24 cellular contexts compared by ENCODE assay signal in the genomic region with DNA sequence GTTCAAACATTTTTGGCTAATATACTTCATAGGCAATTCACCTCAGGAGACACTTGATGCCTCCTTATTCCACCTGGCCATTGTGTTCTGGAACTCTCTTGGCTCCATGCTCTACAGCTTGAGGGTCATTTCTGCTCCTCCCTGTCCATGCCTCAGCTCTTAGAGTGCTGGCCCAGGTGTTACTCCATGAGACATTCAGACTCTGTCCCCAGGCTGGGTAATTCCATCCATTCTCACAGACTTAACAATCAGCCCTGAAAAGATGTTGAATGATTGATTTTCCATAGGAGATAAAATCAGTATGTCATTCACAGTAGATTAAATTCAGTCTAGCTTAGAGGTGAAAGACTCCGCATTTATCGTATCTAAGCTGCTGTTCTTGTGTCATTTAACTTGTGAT.
"Had no signal": no experiment of that assay in that cellular context is flagged by ENCODE, and none has a peak within 500 bp of the region (broad histone marks: within the 10 kb centered on the region; RNA-seq: fewer than 3 reads in every experiment).

No MANE protein-coding gene starts in this region.

- H3K9me3 Mint-ChIP-seq: stimulated activated naive CD8-positive, alpha-beta T cell treated with anti-CD3 and anti-CD28 coated beads, Interleukin-15, amount 100 ng/mL, for 72 hours had no signal

- H3K36me3 Mint-ChIP-seq: naive thymus-derived CD4-positive, alpha-beta T cell; natural killer cell treated with Interleukin-12 subunit alpha and Interleukin-12 subunit beta and Interleukin-15 and Interleukin-18, amount 100 ng/mL, for 72 hours; stimulated activated memory B cell treated with anti-CD40 and anti-IgM and Interleukin-4, amounts not matched to agents 10 μg/mL and 1 μg/mL and 100 μg/mL, for 72 hours had no signal

- H3K27me3 Mint-ChIP-seq: natural killer cell treated with Interleukin-12 subunit alpha and Interleukin-12 subunit beta and Interleukin-15 and Interleukin-18, amount 100 ng/mL, for 72 hours; progenitor cell of endocrine pancreas; stimulated activated memory B cell treated with anti-CD40 and anti-IgM and Interleukin-4, amounts not matched to agents 10 μg/mL and 1 μg/mL and 100 μg/mL, for 72 hours; stimulated activated naive CD8-positive, alpha-beta T cell treated with anti-CD3 and anti-CD28 coated beads, Interleukin-15, amount 100 ng/mL, for 72 hours had no signal

- H3K4me3 ChIP-seq: left ventricle myocardium inferior, lung, mucosa of descending colon, right atrium auricular region, right lobe of liver, smooth muscle cell, tibial nerve, upper lobe of left lung, vagina had no signal

- H3K9me3 ChIP-seq: left ventricle myocardium inferior, mucosa of descending colon, right atrium auricular region, right lobe of liver, tibial nerve, upper lobe of left lung, vagina had no signal

- H3K27ac ChIP-seq: left ventricle myocardium inferior, right atrium auricular region, right lobe of liver, tibial nerve, upper lobe of left lung, vagina had no signal

- H3K36me3 ChIP-seq: left ventricle myocardium inferior, right atrium auricular region, right lobe of liver, tibial nerve, upper lobe of left lung, vagina had no signal

- H3K4me3 Mint-ChIP-seq: naive thymus-derived CD4-positive, alpha-beta T cell; natural killer cell treated with Interleukin-12 subunit alpha and Interleukin-12 subunit beta and Interleukin-15 and Interleukin-18, amount 100 ng/mL, for 72 hours; neural crest cell; stimulated activated memory B cell treated with anti-CD40 and anti-IgM and Interleukin-4, amounts not matched to agents 10 μg/mL and 1 μg/mL and 100 μg/mL, for 72 hours; stimulated activated naive CD8-positive, alpha-beta T cell treated with anti-CD3 and anti-CD28 coated beads, Interleukin-15, amount 100 ng/mL, for 72 hours had no signal

- H3K27ac Mint-ChIP-seq: naive thymus-derived CD4-positive, alpha-beta T cell; natural killer cell treated with Interleukin-12 subunit alpha and Interleukin-12 subunit beta and Interleukin-15 and Interleukin-18, amount 100 ng/mL, for 72 hours; progenitor cell of endocrine pancreas; stimulated activated memory B cell treated with anti-CD40 and anti-IgM and Interleukin-4, amounts not matched to agents 10 μg/mL and 1 μg/mL and 100 μg/mL, for 72 hours; stimulated activated naive CD8-positive, alpha-beta T cell treated with anti-CD3 and anti-CD28 coated beads, Interleukin-15, amount 100 ng/mL, for 72 hours had no signal

- H3K4me1 ChIP-seq: left ventricle myocardium inferior, right atrium auricular region, right lobe of liver, tibial nerve, upper lobe of left lung, vagina had no signal

- DNase-seq: islet precursor cell; left ventricle myocardium inferior; midbrain; mucosa of descending colon; naive thymus-derived CD4-positive, alpha-beta T cell; nucleus accumbens; right lobe of liver; stimulated activated CD4-positive, alpha-beta T cell treated with anti-CD3 and anti-CD28 coated beads, Interleukin-1b, Interleukin-23, amount 100 ng/mL, for 48 hours; stimulated activated CD4-positive, alpha-beta T cell treated with anti-CD3 and anti-CD28 coated beads, Interleukin-2, amount 100 ng/mL, for 48 hours; stimulated activated CD4-positive, alpha-beta T cell treated with anti-CD3 and anti-CD28 coated beads, Interleukin-4, amount 100 ng/mL, for 4 hours; stimulated activated CD8-positive, alpha-beta memory T cell treated with anti-CD3 and anti-CD28 coated beads, Interleukin-4, amount 100 ng/mL, for 48 hours; stimulated activated naive CD4-positive, alpha-beta T cell treated with Interleukin-2 at 50 U/mL for 16 hours; stimulated activated naive CD8-positive, alpha-beta T cell treated with anti-CD3 and anti-CD28 coated beads, Interleukin-15, amount 100 ng/mL, for 72 hours; substantia nigra; upper lobe of left lung had no signal

- H3K4me2 ChIP-seq: smooth muscle cell had no signal

- ATAC-seq: mucosa of descending colon; naive thymus-derived CD4-positive, alpha-beta T cell; natural killer cell treated with Interleukin-12 subunit alpha and Interleukin-12 subunit beta and Interleukin-15 and Interleukin-18, amount 100 ng/mL, for 72 hours; right lobe of liver; stimulated activated memory B cell treated with anti-CD40 and anti-IgM and Interleukin-4, amounts not matched to agents 10 μg/mL and 1 μg/mL and 100 μg/mL, for 72 hours; stimulated activated naive CD8-positive, alpha-beta T cell treated with anti-CD3 and anti-CD28 coated beads, Interleukin-15, amount 100 ng/mL, for 72 hours had no signal

- H3K27me3 ChIP-seq: right atrium auricular region, right lobe of liver, tibial nerve, upper lobe of left lung, vagina had no signal

- H3K4me1 Mint-ChIP-seq: naive thymus-derived CD4-positive, alpha-beta T cell; stimulated activated memory B cell treated with anti-CD40 and anti-IgM and Interleukin-4, amounts not matched to agents 10 μg/mL and 1 μg/mL and 100 μg/mL, for 72 hours; stimulated activated naive CD8-positive, alpha-beta T cell treated with anti-CD3 and anti-CD28 coated beads, Interleukin-15, amount 100 ng/mL, for 72 hours had no signal
